ENCODE assay signal across 25 cellular contexts in genomic region chr6:47138046-47138445, GRCh38.
DNase-seq lines count a peak whose midpoint lies in the region; ATAC-seq, FAIRE-seq and TF ChIP-seq lines count a peak whose summit lies in the region.
"Had no signal": no experiment of that assay in that cellular context is flagged by ENCODE, and none has a peak within 500 bp of the region (broad histone marks: within the 10 kb centered on the region; RNA-seq: fewer than 3 reads in every experiment).

No MANE protein-coding gene starts in this region.

- H3F3A ChIP-seq in GM23248 (ENCODE audit: insufficient read depth) = no peaks in the 10 kb centered on the region; the same call in 1 of the 2 replicates

- no peak for ATAC-seq in HG03469 (IDR thresholded peaks at IDR 0.05; ENCODE audit: unreplicated experiment)
- ATAC-seq: heart right ventricle; Right ventricle myocardium inferior; stimulated activated memory B cell treated with anti-CD40 and anti-IgM and Interleukin-4, amounts not matched to agents 10 μg/mL and 1 μg/mL and 100 μg/mL, for 72 hours had no signal

- in situ Hi-C loops in GM23248 (cut with MboI) = no loop called here

- BruUV-seq in A673 (replicated peaks; lab: Mats Ljungman, UMichigan) = no TSS peak

- dilution Hi-C loops in keratinocyte (cut with MboI; ENCODE audit: extremely low pct_ligation_motif_present, low sequenced_read_pairs) = no loop called here

- WGBS in GM23248 (ENCODE audit: low coverage in 1 of 2, low lambda C conversion rate in 2 of 2, missing lambda C conversion rate in 2 of 2), 2 experiments = 25 to 26% methylated on average over 6 of the region's 6 CpGs

- H3K9me2 ChIP-seq in GM23248 (ENCODE audit: insufficient read depth) = no peaks in the 10 kb centered on the region

- no peaks in the 10 kb centered on the region for H3K27me3 ChIP-seq in A673 (replicated peaks; ENCODE audit: insufficient read depth, low read depth, low read length, poor library complexity)
- H3K27me3 ChIP-seq in GM23248 (replicated peaks; ENCODE audit: insufficient read depth) = no peaks in the 10 kb centered on the region
- H3K27me3 ChIP-seq in bronchial epithelial cell (ENCODE audit: control insufficient read depth, insufficient read depth, low read length) = no peaks in the 10 kb centered on the region
- no peaks in the 10 kb centered on the region for H3K27me3 ChIP-seq in keratinocyte (ENCODE audit: control insufficient read depth, extremely low read depth, insufficient read depth, low read length)
- H3K27me3 ChIP-seq: heart right ventricle, testis, vagina had no signal

- H3K36me3 ChIP-seq in A673 (ENCODE audit: insufficient read depth, low read length, poor library complexity, severe bottlenecking) = no peaks in the 10 kb centered on the region
- no peaks in the 10 kb centered on the region for H3K36me3 ChIP-seq in GM23248 (ENCODE audit: low read depth)
- H3K36me3 ChIP-seq in bronchial epithelial cell (ENCODE audit: control insufficient read depth, insufficient read depth, low read length) = no peaks in the 10 kb centered on the region
- no peaks in the 10 kb centered on the region for H3K36me3 ChIP-seq in keratinocyte (ENCODE audit: control insufficient read depth in 2 of 2, extremely low read depth in 1 of 2, insufficient read depth in 2 of 2, low read length in 2 of 2)
- H3K36me3 ChIP-seq: heart right ventricle, prostate gland, vagina had no signal

- no peaks in the 10 kb centered on the region for H3K79me2 ChIP-seq in GM23248 (ENCODE audit: insufficient read depth)
- no peaks in the 10 kb centered on the region for H3K79me2 ChIP-seq in keratinocyte (ENCODE audit: control insufficient read depth, insufficient read depth, low read length)

- DNase-seq in A673 (ENCODE audit: low spot score) = peak; percentile 43
- peak; percentile 30 for DNase-seq in GM23248
- peak; percentile 35 for DNase-seq in bronchial epithelial cell (ENCODE audit: low read depth)
- no peak for DNase-seq in keratinocyte (ENCODE audit: low read depth, low spot score)
- no peak for DNase-seq in NCI-H2227 (lab: John Stamatoyannopoulos, UW; ENCODE audit: unreplicated experiment)
- DNase-seq in AG08396 (ENCODE audit: low spot score) = no peak
- DNase-seq: activated CD4-positive, CD25-positive, alpha-beta regulatory T cell; CD4-positive, CD25-positive, alpha-beta regulatory T cell; cortex of kidney; H7; heart right ventricle; MV-4-11; NCI-H1694 treated with DMSO at 0.1 percent for 48 hours; NCI-H748 treated with DMSO at 0.1 percent for 48 hours; stimulated activated CD4-positive, alpha-beta T cell treated with anti-CD3 and anti-CD28 coated beads, Interleukin-2, amount 100 ng/mL, for 24 hours; SW 1271; testis had no signal

- CTCF ChIA-PET in A673 (lab: Charles Lee) = no interaction called here

- H3K9ac ChIP-seq in GM23248 (no peak overlapping the region), keratinocyte (ENCODE audit: control insufficient read depth, extremely low read depth, insufficient read depth, low read length) (no peak overlapping the region)
- H3K9ac ChIP-seq: KMS-11 had no signal

- no peaks in the 10 kb centered on the region for H3K9me1 ChIP-seq in keratinocyte (ENCODE audit: control insufficient read depth, extremely low read depth, insufficient read depth, low read length)

- no peak for FAIRE-seq in bronchial epithelial cell (lab: Jason Lieb, UNC)
- peak; percentile 43 for FAIRE-seq in keratinocyte (lab: Jason Lieb, UNC)
- FAIRE-seq: endometrium had no signal

- H3K4me3 ChIP-seq in A673 (ENCODE audit: low read depth, low read length, poor library complexity, severe bottlenecking) (no peak overlapping the region), GM23248 (no peak overlapping the region), bronchial epithelial cell (ENCODE audit: low read depth, low read length) (no peak overlapping the region), keratinocyte (ENCODE audit: control insufficient read depth in 2 of 3, extremely low read depth in 1 of 3, insufficient read depth in 2 of 3, low read depth in 1 of 3, low read length in 3 of 3) (no peak overlapping the region)
- H3K4me3 ChIP-seq: heart right ventricle, prostate gland, skin epidermis, testis, vagina had no signal

- H3K9me3 ChIP-seq in A673 (ENCODE audit: low read depth, low read length, poor library complexity, severe bottlenecking) = peaks cover 8% of the 10 kb centered on the region
- H3K9me3 ChIP-seq in GM23248 (ENCODE audit: low read depth) = no peaks in the 10 kb centered on the region
- no peaks in the 10 kb centered on the region for H3K9me3 ChIP-seq in keratinocyte (ENCODE audit: control insufficient read depth, low read depth, low read length)
- H3K9me3 ChIP-seq: prostate gland, testis, vagina had no signal

- H4K20me1 ChIP-seq in GM23248 (ENCODE audit: insufficient read depth) (no peaks in the 10 kb centered on the region), keratinocyte (ENCODE audit: control insufficient read depth, extremely low read depth, insufficient read depth, low read length) (no peaks in the 10 kb centered on the region)

- H2AFZ ChIP-seq in GM23248 (no peak overlapping the region), keratinocyte (ENCODE audit: control insufficient read depth, low read length) (no peak overlapping the region)

- intact Hi-C loops in A673 (cut with micrococcal nuclease; ENCODE audit: unreplicated experiment) = no loop called here

- POLR2A ChIA-PET in A673 (lab: Charles Lee; ENCODE audit: low non-redundant PET) = no interaction called here

- no peak overlapping the region for H3K4me2 ChIP-seq in GM23248 (ENCODE audit: unreplicated experiment)
- H3K4me2 ChIP-seq in keratinocyte (ENCODE audit: control insufficient read depth, extremely low read depth, insufficient read depth, low read depth, low read length) = no peak overlapping the region
- H3K4me2 ChIP-seq: KMS-11 had no signal

- peaks cover 58% of the 10 kb centered on the region for H3K4me1 ChIP-seq in A673 (ENCODE audit: insufficient read depth, low read length, poor library complexity, severe bottlenecking)
- H3K4me1 ChIP-seq in GM23248 (ENCODE audit: insufficient read depth) = peaks cover 17% of the 10 kb centered on the region
- H3K4me1 ChIP-seq in keratinocyte (ENCODE audit: control insufficient read depth, extremely low read depth, insufficient read depth, low read length) = peaks cover 21% of the 10 kb centered on the region
- H3K4me1 ChIP-seq: prostate gland, testis, vagina had no signal

- H3K27ac ChIP-seq in A673 (ENCODE audit: low read depth, low read length, poor library complexity, severe bottlenecking) (peak overlapping the region; percentile 48), GM23248 (no peak overlapping the region), keratinocyte (ENCODE audit: control insufficient read depth, insufficient read depth, low read length) (no peak overlapping the region)
- H3K27ac ChIP-seq: heart right ventricle, KMS-11, prostate gland, testis, vagina had no signal

- TF ChIP-seq CTCF in A673 (conservative IDR thresholded peaks at IDR 0.05; ENCODE audit: low read depth, low read length) (no peak), bronchial epithelial cell (IDR thresholded peaks at IDR 0.05; ENCODE audit: insufficient read depth, low read length, severe bottlenecking) (no peak), keratinocyte (optimal IDR thresholded peaks at IDR 0.05 in 1 of 3, IDR thresholded peaks at IDR 0.05 in 1 of 3, conservative IDR thresholded peaks at IDR 0.05 in 1 of 3; ENCODE audit: extremely low read depth in 1 of 3, insufficient read depth in 2 of 3, low read length in 3 of 3) (no peak)

Comparison
In these comparisons a context has a peak if more than half of its experiments do, and no peak if none do; other contexts are left out.
1. DNase-seq: peak in A673 (single experiment), GM23248 (single experiment) and bronchial epithelial cell (single experiment); none in keratinocyte (single experiment), NCI-H2227 (single experiment) and AG08396 (single experiment).